ENCODE assay signal across 17 cellular contexts in the genomic region with DNA sequence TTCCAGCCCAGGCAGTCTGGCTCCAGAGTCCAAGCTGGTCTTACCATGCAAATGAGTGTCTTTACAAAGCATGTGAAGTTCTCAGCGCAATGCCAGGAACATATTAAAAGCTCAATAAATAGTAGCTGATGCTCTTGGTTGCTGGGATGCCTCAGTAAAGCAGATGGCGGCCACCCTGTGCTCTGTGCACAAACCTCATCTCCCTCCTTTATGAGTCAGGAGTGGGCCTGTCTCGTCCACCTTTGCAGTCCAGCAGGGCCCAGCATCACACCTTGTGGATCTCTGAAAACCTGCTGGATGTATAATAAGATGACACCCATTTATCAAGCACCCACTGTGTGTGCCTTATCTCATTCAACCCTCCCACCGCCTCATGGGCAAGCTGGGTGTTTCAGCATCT. TPM values are rescaled to one million over a fixed set of nuclear protein-coding genes. Genes with fewer than 3 reads are reported as not detected.
A peak's percentile ranks its signal among the peaks of the same experiment; 100 is the strongest.
DNase-seq lines count a peak whose midpoint lies in the region; ATAC-seq, FAIRE-seq and TF ChIP-seq lines count a peak whose summit lies in the region.
"Had no signal": no experiment of that assay in that cellular context is flagged by ENCODE, and none has a peak within 500 bp of the region (broad histone marks: within the 10 kb centered on the region; RNA-seq: fewer than 3 reads in every experiment).

No MANE protein-coding gene starts in this region.

- no peaks in the 10 kb centered on the region for H3K27me3 ChIP-seq in dorsolateral prefrontal cortex

- H3K27ac ChIP-seq in dorsolateral prefrontal cortex = peak overlapping the region in 32 of 59 donors; percentile 2 to 64 (median 20)
- H3K27ac ChIP-seq: 22Rv1 had no signal

- FAIRE-seq in urothelium cell line (lab: Jason Lieb, UNC) = no peak
- FAIRE-seq: D721Med, GM18507, K562 had no signal

- intact Hi-C loops in dorsolateral prefrontal cortex (cut with DNase I) (loop anchor here in 1 of 2 donors (2.0 to 5.0 kb wide), 2 partner anchors 72 to 91 kb away; no protein-coding TSS in a partner anchor), sciatic nerve (cut with DNase I) (no loop called here)

- no peak for ATAC-seq in sciatic nerve
- no peak for ATAC-seq in GM21529 (IDR thresholded peaks at IDR 0.05; ENCODE audit: unreplicated experiment)
- no peak for ATAC-seq in GM19397 (IDR thresholded peaks at IDR 0.05; ENCODE audit: unreplicated experiment)
- ATAC-seq: CD8-positive, alpha-beta T cell had no signal

- TF ChIP-seq CTCF in dorsolateral prefrontal cortex (IDR thresholded peaks at IDR 0.05 in 54 of 56, conservative IDR thresholded peaks at IDR 0.05 in 2 of 56; ENCODE audit: low read depth in 1 of 56, partially characterized antibody in 56 of 56) = peak in 1 of 56 donors; percentile 0

- DNase-seq in DMS 273 (lab: John Stamatoyannopoulos, UW; ENCODE audit: unreplicated experiment) = peak; percentile 15
- no peak for DNase-seq in DMS 273 treated with DMSO at 0.1 percent for 48 hours (lab: John Stamatoyannopoulos, UW)
- DNase-seq in dorsolateral prefrontal cortex = peak in 1 of 10 donors; percentile 25
- DNase-seq in sciatic nerve (ENCODE audit: low spot score) = peak; percentile 21
- no peak for DNase-seq in GF-D8 (lab: John Stamatoyannopoulos, UW)
- no peak for DNase-seq in urothelium cell line (ENCODE audit: low spot score)
- DNase-seq: CD8-positive, alpha-beta T cell; COR-L47; DMS53; HCEC 1CT; HFFc6 had no signal

- H3K4me3 ChIP-seq in dorsolateral prefrontal cortex = no peak overlapping the region
- H3K4me3 ChIP-seq: K562 had no signal

RNA-seq across cellular contexts. Expression of gene FAM174B, which starts 42.7 kb away (rescaled TPM):
- total RNA-seq in dorsolateral prefrontal cortex = 10 to 100 TPM; 17.4 to 51.5 (median 33.1) TPM
- 17.5 TPM for total RNA-seq in sciatic nerve

Comparison
In these comparisons a context has a peak if more than half of its experiments do, and no peak if none do; other contexts are left out.
1. DNase-seq: peak in DMS 273 (single experiment) and sciatic nerve (single experiment); none in DMS 273 treated with DMSO at 0.1 percent for 48 hours (single experiment), GF-D8 (single experiment) and urothelium cell line (single experiment).